ENCODE assay signal across 26 cellular contexts in the genomic region with DNA sequence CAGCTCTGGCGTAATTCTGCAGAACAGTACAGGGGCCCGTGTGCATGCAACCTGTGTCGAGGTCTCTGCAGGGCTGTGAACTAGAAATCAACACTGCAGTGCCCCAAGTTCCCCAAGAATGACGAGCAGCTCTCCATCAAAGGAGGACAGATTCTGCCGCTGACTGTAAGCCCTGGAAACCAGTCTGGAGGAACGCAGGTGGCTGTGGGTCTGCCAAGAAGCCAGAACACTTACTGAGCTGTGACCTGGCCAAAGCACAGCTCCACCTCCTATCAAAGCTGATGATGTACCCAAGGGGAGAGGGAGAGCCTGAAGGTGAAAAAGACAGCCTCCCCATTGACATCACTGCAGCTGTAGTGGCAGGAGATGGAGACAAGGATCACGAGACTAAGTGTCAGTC.
"Had no signal": no experiment of that assay in that cellular context is flagged by ENCODE, and none has a peak within 500 bp of the region (broad histone marks: within the 10 kb centered on the region; RNA-seq: fewer than 3 reads in every experiment).

No MANE protein-coding gene starts in this region.

- H3K4me1 ChIP-seq: left lung, right atrium auricular region, thyroid gland, transverse colon, upper lobe of left lung had no signal

- H3K27me3 ChIP-seq: left lung, ovary, right atrium auricular region, right lobe of liver, thyroid gland, transverse colon, upper lobe of left lung, vagina had no signal

- DNase-seq: hypothalamus; immature natural killer cell; kidney; left colon; left lung; mesendoderm; naive B cell; ovary; right lobe of liver; stimulated activated CD4-positive, alpha-beta T cell treated with anti-CD3 and anti-CD28 coated beads, Interleukin-1b, Interleukin-23, amount 100 ng/mL, for 48 hours; stimulated activated CD4-positive, alpha-beta T cell treated with anti-CD3 and anti-CD28 coated beads, Interleukin-2, amount 100 ng/mL, for 48 hours; stimulated activated CD4-positive, alpha-beta T cell treated with anti-CD3 and anti-CD28 coated beads, Interleukin-4, amount 100 ng/mL, for 4 hours; stimulated activated CD8-positive, alpha-beta memory T cell treated with anti-CD3 and anti-CD28 coated beads, Interleukin-4, amount 100 ng/mL, for 48 hours; stimulated activated naive CD4-positive, alpha-beta T cell treated with Interleukin-2 at 50 U/mL for 16 hours; stimulated activated naive CD8-positive, alpha-beta T cell treated with anti-CD3 and anti-CD28 coated beads, Interleukin-15, amount 100 ng/mL, for 72 hours; substantia nigra; transverse colon; upper lobe of left lung had no signal

- H3K4me3 ChIP-seq: left lung, lung, ovary, right atrium auricular region, right lobe of liver, smooth muscle cell, thyroid gland, transverse colon, upper lobe of left lung, vagina had no signal

- H3K27ac ChIP-seq: left lung, ovary, right atrium auricular region, right lobe of liver, thyroid gland, transverse colon, upper lobe of left lung, vagina had no signal

- FAIRE-seq: islet of Langerhans, kidney had no signal

- ATAC-seq: left colon; left lung; natural killer cell treated with Interleukin-12 subunit alpha and Interleukin-12 subunit beta and Interleukin-15 and Interleukin-18, amount 100 ng/mL, for 72 hours; right lobe of liver; stimulated activated memory B cell treated with anti-CD40 and anti-IgM and Interleukin-4, amounts not matched to agents 10 μg/mL and 1 μg/mL and 100 μg/mL, for 72 hours; stimulated activated naive CD8-positive, alpha-beta T cell treated with anti-CD3 and anti-CD28 coated beads, Interleukin-15, amount 100 ng/mL, for 72 hours had no signal

- H3K36me3 ChIP-seq: left lung, ovary, right atrium auricular region, right lobe of liver, thyroid gland, transverse colon, vagina had no signal

- H3K9me3 ChIP-seq: left lung, ovary, right atrium auricular region, right lobe of liver, thyroid gland, transverse colon, upper lobe of left lung, vagina had no signal
